In the genomic region with DNA sequence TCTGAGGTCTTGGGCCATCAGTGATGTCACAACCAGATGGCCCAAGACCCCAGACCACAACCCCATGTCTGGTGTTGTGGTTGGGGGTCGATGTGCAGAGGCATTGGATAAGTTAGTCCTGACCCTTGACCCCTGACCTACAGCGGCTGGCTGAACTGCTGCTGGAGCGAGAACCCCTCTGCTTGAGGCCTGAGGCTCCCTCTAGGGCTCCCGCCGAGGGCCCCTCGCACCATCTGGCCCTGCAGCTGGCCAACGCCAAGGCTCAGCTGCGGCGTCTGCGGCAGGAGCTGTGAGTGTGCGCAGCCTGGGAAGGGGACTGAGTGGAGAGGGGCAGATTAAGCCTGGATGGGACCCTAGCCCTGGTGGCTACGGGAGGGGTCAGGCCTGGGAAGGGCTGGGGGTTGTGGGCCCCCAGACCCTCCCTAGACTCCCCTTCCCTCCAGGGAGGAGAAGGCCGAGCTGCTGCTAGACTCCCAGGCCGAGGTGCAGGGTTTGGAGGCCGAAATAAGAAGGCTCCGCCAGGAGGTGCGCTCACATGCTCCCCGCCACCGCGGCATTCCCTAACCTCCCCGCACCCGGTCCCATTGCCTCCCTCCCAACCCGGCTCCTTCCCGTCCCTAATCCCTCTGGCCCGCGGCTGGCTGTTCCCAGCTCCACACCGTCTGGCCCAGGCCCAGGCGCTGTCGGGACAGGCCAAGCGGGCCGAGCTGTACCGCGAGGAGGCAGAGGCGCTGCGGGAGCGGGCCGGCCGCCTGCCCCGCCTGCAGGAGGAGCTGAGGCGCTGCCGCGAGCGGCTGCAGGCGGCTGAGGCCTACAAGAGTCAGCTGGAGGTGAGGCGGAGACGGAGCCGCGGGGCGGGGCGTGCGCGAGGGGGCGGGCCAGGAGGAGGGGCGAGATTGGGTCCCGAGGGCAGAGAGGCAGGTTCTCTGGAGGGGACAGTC, we compare ENCODE assay signal across 8 cellular contexts. TPM values are rescaled to one million over a fixed set of nuclear protein-coding genes. Genes with fewer than 3 reads are reported as not detected.
DNase-seq lines count a peak whose midpoint lies in the region; ATAC-seq and TF ChIP-seq lines count a peak whose summit lies in the region.

No MANE protein-coding gene starts in this region.

- no peaks in the 10 kb centered on the region; the same call in 1 of the 2 replicates for H3F3A ChIP-seq in DOHH2 (ENCODE audit: control insufficient read depth, insufficient read depth)

- TF ChIP-seq CTCF in DOHH2 (IDR thresholded peaks at IDR 0.05; ENCODE audit: low read depth, low read length, poor library complexity, severe bottlenecking) (no peak), endodermal cell (conservative IDR thresholded peaks at IDR 0.05) (peak; percentile 71)

- H3K79me2 ChIP-seq in DOHH2 (ENCODE audit: control insufficient read depth, low read length), result peaks cover 16% of the 10 kb centered on the region

- peaks cover 7% of the 10 kb centered on the region for H3K4me1 Mint-ChIP-seq in endodermal cell

- H3K4me3 ChIP-seq in DOHH2 (ENCODE audit: low read length) (peak overlapping the region; percentile 33; the same call in 1 of the 2 replicates), endodermal cell (ENCODE audit: low read length) (peak overlapping the region; percentile 49)

- H3K27ac Mint-ChIP-seq in endodermal cell, result no peak overlapping the region

- H3K4me1 ChIP-seq in DOHH2 (ENCODE audit: control insufficient read depth, low read length), result peaks cover 46% of the 10 kb centered on the region
- no peaks in the 10 kb centered on the region for H3K4me1 ChIP-seq in endodermal cell (ENCODE audit: control insufficient read depth, insufficient read depth, low read length)

- DNase-seq in NOMO-1 (lab: John Stamatoyannopoulos, UW; ENCODE audit: unreplicated experiment in 2 of 2) (peak; percentile 87 to 94), endodermal cell (peak; percentile 99), mesenteric fat pad (ENCODE audit: low spot score) (peak; percentile 96), cortex of kidney (lab: John Stamatoyannopoulos, UW) (no peak)
- peak; percentile 45 for DNase-seq in activated CD8-positive, alpha-beta memory T cell treated with anti-CD3 and anti-CD28 coated beads, Interleukin-2, amount 50 U/mL, for 1 hour (ENCODE audit: extremely low read depth)
- peak; percentile 82 for DNase-seq in stimulated activated CD8-positive, alpha-beta memory T cell treated with anti-CD3 and anti-CD28 coated beads, Interleukin-15, amount 100 ng/mL, for 1 hour (ENCODE audit: low read depth)

- peaks cover 13% of the 10 kb centered on the region for H3K27me3 Mint-ChIP-seq in endodermal cell (ENCODE audit: insufficient read depth)

- no peaks in the 10 kb centered on the region for H3K9me3 Mint-ChIP-seq in endodermal cell

- H3K9ac ChIP-seq in endodermal cell (ENCODE audit: extremely low read depth, low read length, poor library complexity, severe bottlenecking), result peak overlapping the region; percentile 34

- H3K36me3 ChIP-seq in DOHH2 (ENCODE audit: control insufficient read depth, low read length) (peaks cover 40% of the 10 kb centered on the region), endodermal cell (ENCODE audit: control insufficient read depth, insufficient read depth, low read length) (no peaks in the 10 kb centered on the region)

- WGBS in endodermal cell (ENCODE audit: insufficient coverage in 1 of 2, insufficient read length in 1 of 2), 2 experiments, result 29 to 34% methylated on average over 34 to 55 of the region's 55 CpGs

- peak overlapping the region; percentile 46 for H3K4me2 ChIP-seq in DOHH2 (ENCODE audit: low read length)

- H3K27me3 ChIP-seq in DOHH2 (ENCODE audit: control insufficient read depth, low read length) (no peaks in the 10 kb centered on the region), endodermal cell (ENCODE audit: control insufficient read depth, insufficient read depth, low read length, poor library complexity, severe bottlenecking) (no peaks in the 10 kb centered on the region)

- peak; percentile 50 for ATAC-seq in HG03280 (IDR thresholded peaks at IDR 0.05; ENCODE audit: unreplicated experiment)

- H3K4me3 Mint-ChIP-seq in endodermal cell, result peak overlapping the region; percentile 59

- peaks cover 8% of the 10 kb centered on the region; the same call in 1 of the 2 replicates for H4K20me1 ChIP-seq in DOHH2 (ENCODE audit: control insufficient read depth, insufficient read depth, low read depth, low read length)

- H3K9me3 ChIP-seq in DOHH2 (ENCODE audit: control insufficient read depth, insufficient read depth, low read length) (no peaks in the 10 kb centered on the region), endodermal cell (ENCODE audit: control insufficient read depth, low read length) (no peaks in the 10 kb centered on the region)

- peaks cover 3% of the 10 kb centered on the region for H3K36me3 Mint-ChIP-seq in endodermal cell (ENCODE audit: low read depth)

- H3K27ac ChIP-seq in DOHH2 (ENCODE audit: low read depth, low read length), result no peak overlapping the region
- peak overlapping the region; percentile 73 for H3K27ac ChIP-seq in endodermal cell (ENCODE audit: low read depth, low read length)

- no peaks in the 10 kb centered on the region for H3K9me2 ChIP-seq in DOHH2 (replicated peaks; ENCODE audit: control insufficient read depth, low read length)

RNA-seq across cellular contexts. Expression of gene CCDC88B, which starts 2.1 kb away (rescaled TPM):
- 10 to 100 TPM; 14.2 to 15.2 TPM for total RNA-seq in endodermal cell
- 5.3 TPM for polyA plus RNA-seq in endodermal cell (2013, experiment 1 of 2)
- 4.5 TPM for polyA plus RNA-seq in endodermal cell (2013, experiment 2 of 2)
- 11.5 TPM for total RNA-seq in mesenteric fat pad

RNA-seq across cellular contexts. Expression of gene RPS6KA4, which starts 16.8 kb away (rescaled TPM):
- total RNA-seq in endodermal cell, result 10 to 100 TPM; 13.5 to 14.5 TPM
- polyA plus RNA-seq in endodermal cell (2013, experiment 1 of 2), result 10.2 TPM
- 9.9 TPM for polyA plus RNA-seq in endodermal cell (2013, experiment 2 of 2)
- 26.1 TPM for total RNA-seq in mesenteric fat pad

RNA-seq across cellular contexts. Expression of gene PRDX5, which starts 24.2 kb away (rescaled TPM):
- 100 to 1,000 TPM; 235 to 289 TPM for total RNA-seq in endodermal cell
- polyA plus RNA-seq in endodermal cell (2013, experiment 1 of 2), result 188 TPM
- polyA plus RNA-seq in endodermal cell (2013, experiment 2 of 2), result 181 TPM
- total RNA-seq in mesenteric fat pad, result 111 TPM

RNA-seq across cellular contexts. Expression of gene TRMT112, which starts 24.8 kb away (rescaled TPM):
- 100 to 1,000 TPM; 265 to 352 TPM for total RNA-seq in endodermal cell
- 224 TPM for polyA plus RNA-seq in endodermal cell (2013, experiment 1 of 2)
- 197 TPM for polyA plus RNA-seq in endodermal cell (2013, experiment 2 of 2)
- 151 TPM for total RNA-seq in mesenteric fat pad

RNA-seq across cellular contexts. Expression of gene ESRRA, which starts 36.8 kb away (rescaled TPM):
- total RNA-seq in endodermal cell (10 to 100 TPM; 22.8 to 34.5 TPM), mesenteric fat pad (56.9 TPM)
- 20.0 TPM for polyA plus RNA-seq in endodermal cell (2013, experiment 1 of 2)
- polyA plus RNA-seq in endodermal cell (2013, experiment 2 of 2), result 17.8 TPM
